In genomic region chr1:167488786-167489185, GRCh38 we compare ENCODE assay signal across 15 cellular contexts. TPM values are rescaled to one million over a fixed set of nuclear protein-coding genes. Genes with fewer than 3 reads are reported as not detected.
DNase-seq lines count a peak whose midpoint lies in the region; ATAC-seq and TF ChIP-seq lines count a peak whose summit lies in the region.
"Had no signal": no experiment of that assay in that cellular context is flagged by ENCODE, and none has a peak within 500 bp of the region (broad histone marks: within the 10 kb centered on the region; RNA-seq: fewer than 3 reads in every experiment).

No MANE protein-coding gene starts in this region.

- peak overlapping the region; percentile 9 for H3K27ac Mint-ChIP-seq in T-helper 2 cell treated with Interferon-gamma antibody and Interleukin-4, amounts not matched to agents 5 μg/mL and 100 μg/mL, for 36 hours
- H3K27ac Mint-ChIP-seq in activated naive CD8-positive, alpha-beta T cell treated with anti-CD3 and anti-CD28 coated beads, Interleukin-2, amount 10 ng/mL, durations not matched to agents 7 days and 5 days, result peak overlapping the region; percentile 86
- H3K27ac Mint-ChIP-seq in nephron progenitor cell, result peak overlapping the region; percentile 79

- DNase-seq in T-helper 2 cell treated with Interferon-gamma antibody and Interleukin-4, amounts not matched to agents 5 μg/mL and 100 μg/mL, for 36 hours (ENCODE audit: low spot score), result no peak
- DNase-seq in T-helper 2 cell, result no peak
- peak; percentile 61 for DNase-seq in NCI-H2107 treated with DMSO at 0.1 percent for 48 hours (lab: John Stamatoyannopoulos, UW; ENCODE audit: unreplicated experiment)
- DNase-seq in activated naive CD8-positive, alpha-beta T cell treated with anti-CD3 and anti-CD28 coated beads, Interleukin-2, amount 10 ng/mL, durations not matched to agents 7 days and 5 days, result no peak
- DNase-seq in nephron progenitor cell, result peak; percentile 51
- no peak for DNase-seq in activated CD4-positive, CD25-positive, alpha-beta regulatory T cell treated with anti-CD3 and anti-CD28 coated beads, Interleukin-2, amount 50 U/mL, for 72 hours
- no peak for DNase-seq in NCI-H2171 treated with DMSO at 0.1 percent for 48 hours (lab: John Stamatoyannopoulos, UW)
- DNase-seq: DMS53, KBM-7, mesenchymal stem cell, NCI-H2081, PC-3 had no signal

- ATAC-seq in activated naive CD8-positive, alpha-beta T cell treated with anti-CD3 and anti-CD28 coated beads, Interleukin-2, amount 10 ng/mL, durations not matched to agents 7 days and 5 days (ENCODE audit: low read depth), result no peak
- no peak for ATAC-seq in GM18858 (IDR thresholded peaks at IDR 0.05; ENCODE audit: unreplicated experiment)
- ATAC-seq: GM12878, PC-3 had no signal

- TF ChIP-seq CTCF in nephron progenitor cell (IDR thresholded peaks at IDR 0.05), result no peak

- peak overlapping the region; percentile 15 for H3K4me3 Mint-ChIP-seq in T-helper 2 cell treated with Interferon-gamma antibody and Interleukin-4, amounts not matched to agents 5 μg/mL and 100 μg/mL, for 36 hours
- peak overlapping the region; percentile 77 for H3K4me3 Mint-ChIP-seq in activated naive CD8-positive, alpha-beta T cell treated with anti-CD3 and anti-CD28 coated beads, Interleukin-2, amount 10 ng/mL, durations not matched to agents 7 days and 5 days
- peak overlapping the region; percentile 68 for H3K4me3 Mint-ChIP-seq in nephron progenitor cell

- no peaks in the 10 kb centered on the region for H3K27me3 Mint-ChIP-seq in T-helper 2 cell treated with Interferon-gamma antibody and Interleukin-4, amounts not matched to agents 5 μg/mL and 100 μg/mL, for 36 hours (ENCODE audit: low read depth)
- no peaks in the 10 kb centered on the region for H3K27me3 Mint-ChIP-seq in activated naive CD8-positive, alpha-beta T cell treated with anti-CD3 and anti-CD28 coated beads, Interleukin-2, amount 10 ng/mL, durations not matched to agents 7 days and 5 days
- H3K27me3 Mint-ChIP-seq in nephron progenitor cell (ENCODE audit: low read depth, poor library complexity), result peaks cover 3% of the 10 kb centered on the region

- H3K36me3 Mint-ChIP-seq in T-helper 2 cell treated with Interferon-gamma antibody and Interleukin-4, amounts not matched to agents 5 μg/mL and 100 μg/mL, for 36 hours (ENCODE audit: low read depth), result peaks cover 52% of the 10 kb centered on the region
- H3K36me3 Mint-ChIP-seq in activated naive CD8-positive, alpha-beta T cell treated with anti-CD3 and anti-CD28 coated beads, Interleukin-2, amount 10 ng/mL, durations not matched to agents 7 days and 5 days, result peaks cover 32% of the 10 kb centered on the region
- H3K36me3 Mint-ChIP-seq in nephron progenitor cell (ENCODE audit: low read depth), result no peaks in the 10 kb centered on the region

- peaks cover 72% of the 10 kb centered on the region for H3K4me1 Mint-ChIP-seq in T-helper 2 cell treated with Interferon-gamma antibody and Interleukin-4, amounts not matched to agents 5 μg/mL and 100 μg/mL, for 36 hours (ENCODE audit: low read depth)
- H3K4me1 Mint-ChIP-seq in activated naive CD8-positive, alpha-beta T cell treated with anti-CD3 and anti-CD28 coated beads, Interleukin-2, amount 10 ng/mL, durations not matched to agents 7 days and 5 days, result peaks cover 85% of the 10 kb centered on the region
- peaks cover 79% of the 10 kb centered on the region for H3K4me1 Mint-ChIP-seq in nephron progenitor cell

- POLR2A ChIA-PET in activated naive CD8-positive, alpha-beta T cell treated with anti-CD3 and anti-CD28 coated beads, Interleukin-2, amount 10 ng/mL, durations not matched to agents 7 days and 5 days (lab: Charles Lee), result interaction anchor here (0.8 to 3.2 kb wide), 3 partner anchors 16 to 41 kb away, joined by 3 to 12 read pairs (median 11); no protein-coding TSS in a partner anchor

- no peaks in the 10 kb centered on the region for H3K9me3 Mint-ChIP-seq in T-helper 2 cell treated with Interferon-gamma antibody and Interleukin-4, amounts not matched to agents 5 μg/mL and 100 μg/mL, for 36 hours
- H3K9me3 Mint-ChIP-seq in activated naive CD8-positive, alpha-beta T cell treated with anti-CD3 and anti-CD28 coated beads, Interleukin-2, amount 10 ng/mL, durations not matched to agents 7 days and 5 days, result no peaks in the 10 kb centered on the region
- H3K9me3 Mint-ChIP-seq in nephron progenitor cell, result no peaks in the 10 kb centered on the region

RNA-seq across cellular contexts. Expression of gene CD247, which starts 29.5 kb away (rescaled TPM):
- 100 to 1,000 TPM; 252 to 276 TPM for total RNA-seq in activated naive CD8-positive, alpha-beta T cell treated with anti-CD3 and anti-CD28 coated beads, Interleukin-2, amount 10 ng/mL, durations not matched to agents 7 days and 5 days
- total RNA-seq: epithelial cell of proximal tubule, PC-3 had no signal

Comparison
In these comparisons a context has a peak if more than half of its experiments do, and no peak if none do; other contexts are left out.
1. DNase-seq: peak in NCI-H2107 treated with DMSO at 0.1 percent for 48 hours (single experiment) and nephron progenitor cell (single experiment); none in T-helper 2 cell treated with Interferon-gamma antibody and Interleukin-4, amounts not matched to agents 5 μg/mL and 100 μg/mL, for 36 hours (single experiment), T-helper 2 cell (0 of 5), activated naive CD8-positive, alpha-beta T cell treated with anti-CD3 and anti-CD28 coated beads, Interleukin-2, amount 10 ng/mL, durations not matched to agents 7 days and 5 days (single experiment), activated CD4-positive, CD25-positive, alpha-beta regulatory T cell treated with anti-CD3 and anti-CD28 coated beads, Interleukin-2, amount 50 U/mL, for 72 hours (single experiment) and NCI-H2171 treated with DMSO at 0.1 percent for 48 hours (single experiment).
2. H3K27ac Mint-ChIP-seq: peak in every context shown above with its lines; median percentile 86 in activated naive CD8-positive, alpha-beta T cell treated with anti-CD3 and anti-CD28 coated beads, Interleukin-2, amount 10 ng/mL, durations not matched to agents 7 days and 5 days; 79 in nephron progenitor cell; 9 in T-helper 2 cell treated with Interferon-gamma antibody and Interleukin-4, amounts not matched to agents 5 μg/mL and 100 μg/mL, for 36 hours.
3. H3K4me3 Mint-ChIP-seq: peak in every context shown above with its lines; median percentile 77 in activated naive CD8-positive, alpha-beta T cell treated with anti-CD3 and anti-CD28 coated beads, Interleukin-2, amount 10 ng/mL, durations not matched to agents 7 days and 5 days; 68 in nephron progenitor cell; 15 in T-helper 2 cell treated with Interferon-gamma antibody and Interleukin-4, amounts not matched to agents 5 μg/mL and 100 μg/mL, for 36 hours.